ENCODE assay signal across 10 cellular contexts in genomic region chr16:21963887-21964286, GRCh38. TPM values are rescaled to one million over a fixed set of nuclear protein-coding genes. Genes with fewer than 3 reads are reported as not detected.
"Had no signal": no experiment of that assay in that cellular context is flagged by ENCODE, and none has a peak within 500 bp of the region (broad histone marks: within the 10 kb centered on the region; RNA-seq: fewer than 3 reads in every experiment).

No MANE protein-coding gene starts in this region.

- H3K9me3 ChIP-seq: HAP-1 had no signal

- ATAC-seq: HCT116 had no signal

- H3K4me3 ChIP-seq: GM23248, HAP-1 had no signal

- DNase-seq: GM23248, GOT3, H7, HFFc6, IMR-90 had no signal

- H3K27ac ChIP-seq: GM23248, HL-60 had no signal

- H3K9ac ChIP-seq: GM23248 had no signal

- H2AFZ ChIP-seq: GM23248 had no signal

RNA-seq across cellular contexts. Expression of gene PDZD9, which starts 37.0 kb away (rescaled TPM):
- total RNA-seq: GM23248, H4, H7, HFFc6, HT1080, IMR-90 had no signal
- polyA plus RNA-seq: GM23248, IMR-90 had no signal
